In genomic region chr12:26692417-26692816, GRCh38 we compare ENCODE assay signal across 27 cellular contexts.
DNase-seq lines count a peak whose midpoint lies in the region; ATAC-seq, FAIRE-seq and TF ChIP-seq lines count a peak whose summit lies in the region.
"Had no signal": no experiment of that assay in that cellular context is flagged by ENCODE, and none has a peak within 500 bp of the region (broad histone marks: within the 10 kb centered on the region; RNA-seq: fewer than 3 reads in every experiment).

No MANE protein-coding gene starts in this region.

- H3K36me3 Mint-ChIP-seq in endothelial cell (ENCODE audit: low read depth, unreplicated experiment): peaks cover 4% of the 10 kb centered on the region

- H3K4me1 ChIP-seq in A549 (peaks cover 19% of the 10 kb centered on the region), HUES64 (ENCODE audit: insufficient read depth, low read length) (peaks cover 29% of the 10 kb centered on the region), endothelial cell of umbilical vein (ENCODE audit: control insufficient read depth, extremely low read depth, insufficient read depth, low read length) (peaks cover 60% of the 10 kb centered on the region)
- H3K4me1 ChIP-seq: breast epithelium had no signal

- 90% methylated on average over 4 of the region's 4 CpGs for WGBS in A549 (ENCODE audit: missing lambda C conversion rate)
- 95% methylated on average over 4 of the region's 4 CpGs for WGBS in HUES64

- H3K27ac Mint-ChIP-seq in endothelial cell (ENCODE audit: unreplicated experiment): no peak overlapping the region
- H3K27ac Mint-ChIP-seq: activated T-cell treated with anti-CD3 and anti-CD28 coated beads, Interleukin-2, amount 50 U/mL, for 72 hours; naive thymus-derived CD4-positive, alpha-beta T cell had no signal

- H3K9me1 ChIP-seq in endothelial cell of umbilical vein (replicated peaks; ENCODE audit: control insufficient read depth, extremely low read depth, insufficient read depth, low read length): no peaks in the 10 kb centered on the region

- H3K9me3 ChIP-seq in A549: no peaks in the 10 kb centered on the region
- H3K9me3 ChIP-seq in HUES64 (ENCODE audit: insufficient read depth, low read depth, low read length): no peaks in the 10 kb centered on the region
- no peaks in the 10 kb centered on the region for H3K9me3 ChIP-seq in endothelial cell of umbilical vein (replicated peaks; ENCODE audit: control insufficient read depth, insufficient read depth, low read length)
- H3K9me3 ChIP-seq: BE2C, breast epithelium, thoracic aorta, vagina had no signal

- BruUV-seq in endothelial cell of umbilical vein (replicated peaks; lab: Mats Ljungman, UMichigan): no TSS peak

- H3K27me3 Mint-ChIP-seq in endothelial cell (ENCODE audit: unreplicated experiment): no peaks in the 10 kb centered on the region
- H3K27me3 Mint-ChIP-seq: naive thymus-derived CD4-positive, alpha-beta T cell had no signal

- H3K27ac ChIP-seq in A549: peak overlapping the region; percentile 57 to 77; a peak in 5 of 6 replicates
- peak overlapping the region; percentile 61 for H3K27ac ChIP-seq in HUES64 (ENCODE audit: low read depth, low read length)
- H3K27ac ChIP-seq in endothelial cell of umbilical vein (ENCODE audit: insufficient read depth, low read depth, low read length): peak overlapping the region; percentile 85
- H3K27ac ChIP-seq: breast epithelium, KMS-11, thoracic aorta, vagina, WERI-Rb-1 had no signal

- H3K27me3 ChIP-seq in HUES64 (ENCODE audit: insufficient read depth, low read length): no peaks in the 10 kb centered on the region
- no peaks in the 10 kb centered on the region for H3K27me3 ChIP-seq in endothelial cell of umbilical vein (ENCODE audit: control insufficient read depth in 2 of 2, insufficient read depth in 2 of 2, low read length in 2 of 2)
- H3K27me3 ChIP-seq: BE2C, breast epithelium, vagina had no signal

- no peak for TF ChIP-seq RAD21 in A549 (conservative IDR thresholded peaks at IDR 0.05 in 1 of 2, IDR thresholded peaks at IDR 0.05 in 1 of 2)

- TF ChIP-seq POLR2A in A549 (IDR thresholded peaks at IDR 0.05; ENCODE audit: low read length) (no peak), endothelial cell of umbilical vein (IDR thresholded peaks at IDR 0.05; ENCODE audit: low read depth, low read length) (no peak)

- H3K9me3 Mint-ChIP-seq in endothelial cell (ENCODE audit: unreplicated experiment): no peaks in the 10 kb centered on the region
- H3K9me3 Mint-ChIP-seq: activated T-cell treated with anti-CD3 and anti-CD28 coated beads, Interleukin-2, amount 50 U/mL, for 72 hours had no signal

- no peak for ATAC-seq in A549
- no peak for ATAC-seq in GM18868 (IDR thresholded peaks at IDR 0.05; ENCODE audit: unreplicated experiment)
- ATAC-seq in HG02588 (IDR thresholded peaks at IDR 0.05; ENCODE audit: unreplicated experiment): no peak
- ATAC-seq: activated T-cell treated with anti-CD3 and anti-CD28 coated beads, Interleukin-2, amount 50 U/mL, for 72 hours; naive thymus-derived CD4-positive, alpha-beta T cell; stimulated activated naive CD8-positive, alpha-beta T cell treated with anti-CD3 and anti-CD28 coated beads, Interleukin-15, Interleukin-2, amounts not matched to agents 100 U/mL and 50 U/mL, for 24 hours had no signal

- TF ChIP-seq CTCF in A549 (IDR thresholded peaks at IDR 0.05): no peak
- TF ChIP-seq CTCF in endothelial cell of umbilical vein (IDR thresholded peaks at IDR 0.05; ENCODE audit: extremely low read depth in 1 of 2, insufficient read depth in 1 of 2, low read depth in 1 of 2, low read length in 2 of 2): no peak
- no peak for TF ChIP-seq CTCF in endothelial cell (IDR thresholded peaks at IDR 0.05; ENCODE audit: unreplicated experiment)

- no peak overlapping the region for H3K9ac ChIP-seq in HUES64 (ENCODE audit: low read depth, low read length)
- H3K9ac ChIP-seq in endothelial cell of umbilical vein (replicated peaks; ENCODE audit: extremely low read depth, insufficient read depth, low read length): peak overlapping the region; percentile 65
- H3K9ac ChIP-seq: KMS-11 had no signal

- no peak for TF ChIP-seq EP300 in A549 (IDR thresholded peaks at IDR 0.05)

- H3K4me3 ChIP-seq in A549: no peak overlapping the region
- H3K4me3 ChIP-seq in HUES64 (ENCODE audit: low read length): no peak overlapping the region
- no peak overlapping the region for H3K4me3 ChIP-seq in endothelial cell of umbilical vein (replicated peaks in 1 of 3; ENCODE audit: insufficient read depth in 1 of 3, low read depth in 1 of 3, low read length in 3 of 3)
- H3K4me3 ChIP-seq: breast epithelium, thoracic aorta, vagina had no signal

- POLR2A ChIA-PET in A549 (lab: Yijun Ruan, JAX): interaction anchor here (1.0 kb wide), 1 partner anchor 578 kb away, joined by 4 read pairs; no protein-coding TSS in a partner anchor
- POLR2A ChIA-PET in endothelial cell of umbilical vein (lab: Charles Lee): no interaction called here

- DNase-seq in A549 (ENCODE audit: low read depth in 1 of 2, low spot score in 1 of 2) (no peak), NCI-H748 (lab: John Stamatoyannopoulos, UW; ENCODE audit: unreplicated experiment) (peak; percentile 83), endothelial cell of umbilical vein (ENCODE audit: low read depth, low spot score) (no peak), cortex of kidney (lab: John Stamatoyannopoulos, UW) (no peak), endothelial cell (ENCODE audit: low spot score) (no peak)
- DNase-seq: activated CD4-positive, alpha-beta T cell treated with anti-CD3 and anti-CD28 coated beads, Interleukin-2, amount 50 U/mL, for 1 hour; activated naive CD4-positive, alpha-beta T cell treated with Interleukin-2 at 50 U/mL for 16 hours; activated T-cell treated with anti-CD3 and anti-CD28 coated beads, Interleukin-2, amount 50 U/mL, for 72 hours; BE2C; DMS53; H7; midbrain; MM.1S; naive thymus-derived CD4-positive, alpha-beta T cell; NCI-H1694; NCI-H446 treated with DMSO at 0.1 percent for 48 hours; PC-9; SHP77 treated with DMSO at 0.1 percent for 48 hours; stimulated activated naive CD8-positive, alpha-beta T cell treated with anti-CD3 and anti-CD28 coated beads, Interleukin-15, Interleukin-2, amounts not matched to agents 100 U/mL and 50 U/mL, for 24 hours; WERI-Rb-1 had no signal

- no peak overlapping the region for H3K4me3 Mint-ChIP-seq in endothelial cell (ENCODE audit: unreplicated experiment)
- H3K4me3 Mint-ChIP-seq: activated T-cell treated with anti-CD3 and anti-CD28 coated beads, Interleukin-2, amount 50 U/mL, for 72 hours; naive thymus-derived CD4-positive, alpha-beta T cell had no signal

- no peak for FAIRE-seq in A549 (lab: Jason Lieb, UNC)
- FAIRE-seq in endothelial cell of umbilical vein (lab: Jason Lieb, UNC): no peak

- H3K36me3 ChIP-seq in HUES64 (ENCODE audit: insufficient read depth, low read length) (peaks cover 15% of the 10 kb centered on the region), endothelial cell of umbilical vein (ENCODE audit: control insufficient read depth in 2 of 2, extremely low read depth in 1 of 2, insufficient read depth in 2 of 2, low read length in 2 of 2) (peaks cover 4 to 5% of the 10 kb centered on the region in 2 experiments)
- H3K36me3 ChIP-seq: BE2C, breast epithelium, thoracic aorta, vagina, WERI-Rb-1 had no signal

- no peaks in the 10 kb centered on the region for H4K20me1 ChIP-seq in endothelial cell of umbilical vein (replicated peaks; ENCODE audit: control insufficient read depth, extremely low read depth, insufficient read depth, low read length)

- no peak overlapping the region for H2AFZ ChIP-seq in endothelial cell of umbilical vein (ENCODE audit: low read depth, low read length)

- H3K4me2 ChIP-seq in A549 (no peak overlapping the region), endothelial cell of umbilical vein (ENCODE audit: insufficient read depth, low read length) (no peak overlapping the region)
- H3K4me2 ChIP-seq: KMS-11 had no signal

- H3K4me1 Mint-ChIP-seq in endothelial cell (ENCODE audit: unreplicated experiment): peaks cover 34% of the 10 kb centered on the region

- peaks cover 4% of the 10 kb centered on the region for H3K79me2 ChIP-seq in endothelial cell of umbilical vein (ENCODE audit: control insufficient read depth, insufficient read depth, low read length)

- intact Hi-C loops in endothelial cell of umbilical vein (cut with micrococcal nuclease): loop anchor here (10.0 kb wide), 1 partner anchor 418 kb away; no protein-coding TSS in a partner anchor

- CTCF ChIA-PET in A549 (lab: Yijun Ruan, JAX): interaction anchor here (1.0 to 2.8 kb wide), 5 partner anchors 9 to 102 kb away, joined by 3 to 18 read pairs (median 3); no protein-coding TSS in a partner anchor
- CTCF ChIA-PET in endothelial cell of umbilical vein (lab: Charles Lee): interaction anchor here (1.2 to 4.8 kb wide), 6 partner anchors 9 to 140 kb away, joined by 3 to 37 read pairs (median 6); no protein-coding TSS in a partner anchor

- dilution Hi-C loops in endothelial cell of umbilical vein (cut with MboI; ENCODE audit: extremely low pct_ligation_motif_present, low sequenced_read_pairs): no loop called here

TF ChIP-seq in A549, 52 proteins besides CTCF, POLR2A, EP300 and RAD21:
- TF ChIP-seq MAX (IDR thresholded peaks at IDR 0.05): no peak
- no peak for TF ChIP-seq ZNF302 (CRISPR knock-in tag; IDR thresholded peaks at IDR 0.05)

TF ChIP-seq in endothelial cell of umbilical vein, 7 proteins besides CTCF, POLR2A, EP300 and RAD21:
- no peak for TF ChIP-seq MYC (IDR thresholded peaks at IDR 0.05; ENCODE audit: low read depth, low read length)
- TF ChIP-seq JUN (IDR thresholded peaks at IDR 0.05; ENCODE audit: borderline replicate concordance, insufficient read depth, insufficient read length, low read depth): no peak
